In the genomic region with DNA sequence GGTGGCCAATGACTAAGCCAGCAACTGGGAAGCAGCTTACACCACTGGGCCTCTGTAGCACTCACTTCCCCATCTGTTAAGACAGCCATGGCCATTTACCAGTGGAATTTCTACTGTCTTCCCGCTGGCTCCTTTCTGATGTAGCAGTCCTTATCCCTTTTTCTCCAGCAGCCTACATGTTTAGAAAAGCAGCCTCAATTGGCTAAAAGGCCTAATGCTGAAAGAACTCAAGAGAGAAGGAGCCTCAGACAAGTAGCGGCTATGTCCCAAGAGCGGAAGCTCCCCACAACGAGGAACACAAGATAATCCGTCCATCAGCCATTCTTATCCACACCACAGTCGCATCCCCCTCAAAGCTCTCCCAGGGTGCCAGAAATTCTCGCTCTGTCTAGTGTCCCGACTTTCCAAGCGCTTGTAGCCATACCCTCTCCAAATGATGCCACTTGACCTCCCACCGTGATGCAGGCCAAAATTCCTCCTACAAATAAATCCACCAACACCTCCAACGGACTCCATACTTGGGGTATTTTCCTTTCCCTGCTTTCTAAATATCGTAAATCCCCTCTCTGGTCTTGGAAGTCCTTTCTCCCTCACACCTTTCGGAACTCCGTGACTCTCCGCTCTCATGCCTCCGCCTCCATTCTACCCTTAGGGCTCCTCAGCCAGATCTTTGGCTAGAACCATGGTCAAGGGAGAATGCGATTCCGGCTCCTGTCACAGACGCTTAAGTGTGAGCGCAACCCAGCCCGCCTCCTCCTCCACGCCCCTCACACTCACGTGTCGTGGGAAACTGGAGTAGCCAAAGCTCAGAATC, we compare ENCODE assay signal across 8 cellular contexts. TPM values are rescaled to one million over a fixed set of nuclear protein-coding genes. Genes with fewer than 3 reads are reported as not detected.
DNase-seq lines count a peak whose midpoint lies in the region; ATAC-seq, FAIRE-seq and TF ChIP-seq lines count a peak whose summit lies in the region.

No MANE protein-coding gene starts in this region.

- H3K4me1 ChIP-seq in A549: peaks cover 19% of the 10 kb centered on the region
- peaks cover 0 to 57% (median 20%) of the 10 kb centered on the region in 12 donors for H3K4me1 ChIP-seq in heart left ventricle

- H3K27me3 ChIP-seq in GM06990 (replicated peaks; ENCODE audit: control insufficient read depth, insufficient read depth, low read length) (no peaks in the 10 kb centered on the region), heart left ventricle (no peaks in the 10 kb centered on the region)

- H3K9me3 Mint-ChIP-seq in activated naive CD8-positive, alpha-beta T cell (ENCODE audit: low read depth): peaks cover 9% of the 10 kb centered on the region

- H3K4me3 Mint-ChIP-seq in activated naive CD8-positive, alpha-beta T cell: peak overlapping the region; percentile 100

- TF ChIP-seq CTCF in A549 (IDR thresholded peaks at IDR 0.05) (no peak), GM06990 (IDR thresholded peaks at IDR 0.05; ENCODE audit: insufficient read depth, low read length, poor library complexity, severe bottlenecking) (no peak), NB4 (IDR thresholded peaks at IDR 0.05; ENCODE audit: low read depth, low read length) (no peak), heart left ventricle (IDR thresholded peaks at IDR 0.05) (no peak)

- no peak for TF ChIP-seq EP300 in A549 (IDR thresholded peaks at IDR 0.05)

- TF ChIP-seq POLR2A in A549 (IDR thresholded peaks at IDR 0.05; ENCODE audit: low read length) (no peak), NB4 (IDR thresholded peaks at IDR 0.05; ENCODE audit: extremely low read depth, insufficient read length) (no peak), heart left ventricle (IDR thresholded peaks at IDR 0.05) (no peak)

- POLR2A ChIA-PET in A549 (lab: Yijun Ruan, JAX): interaction anchor here (0.8 to 3.2 kb wide), 7 partner anchors 10 to 292 kb away, joined by 3 to 22 read pairs (median 3); a partner anchor contains a TSS

- H3K9me3 ChIP-seq in A549 (no peaks in the 10 kb centered on the region), heart left ventricle (peaks cover 0 to 9% (median 0%) of the 10 kb centered on the region in 12 donors)

- H3K27ac Mint-ChIP-seq in activated naive CD8-positive, alpha-beta T cell: peak overlapping the region; percentile 97

- H3K4me1 Mint-ChIP-seq in activated naive CD8-positive, alpha-beta T cell (ENCODE audit: low read depth): peaks cover 53% of the 10 kb centered on the region

- H3K36me3 ChIP-seq in GM06990 (ENCODE audit: control insufficient read depth, insufficient read depth, low read length) (peaks cover 5% of the 10 kb centered on the region), heart left ventricle (peaks cover 0 to 32% (median 23%) of the 10 kb centered on the region in 9 donors)

- TF ChIP-seq RAD21 in A549 (conservative IDR thresholded peaks at IDR 0.05 in 1 of 2, IDR thresholded peaks at IDR 0.05 in 1 of 2): no peak

- H3K27ac ChIP-seq in A549 (peak overlapping the region; percentile 90 to 93), heart left ventricle (peak overlapping the region; percentile 93 to 99 (median 98))

- peak overlapping the region; percentile 100 for H3K4me3 ChIP-seq in A549
- peak overlapping the region; percentile 93 for H3K4me3 ChIP-seq in GM06990 (replicated peaks; ENCODE audit: low read depth, low read length)
- H3K4me3 ChIP-seq in NB4 (ENCODE audit: low read depth, low read length): peak overlapping the region; percentile 97
- peak overlapping the region; percentile 52 to 96 (median 82) for H3K4me3 ChIP-seq in heart left ventricle

- peak; percentile 62 to 68 for ATAC-seq in A549
- peak; percentile 26 for ATAC-seq in HG02623 (IDR thresholded peaks at IDR 0.05; ENCODE audit: unreplicated experiment)
- ATAC-seq in heart left ventricle: peak; percentile 32 to 67 (median 63)

- 3% methylated on average over 18 of the region's 24 CpGs for WGBS in A549 (ENCODE audit: missing lambda C conversion rate)
- WGBS in heart left ventricle, 4 donors: 1% methylated on average over 22 to 24 of the region's 24 CpGs

- H3K27me3 Mint-ChIP-seq in activated naive CD8-positive, alpha-beta T cell: no peaks in the 10 kb centered on the region

- DNase-seq in A549 (ENCODE audit: low read depth in 1 of 2, low spot score in 1 of 2) (peak; percentile 16 to 28), GM06990 (ENCODE audit: extremely low read depth, insufficient read length) (no peak), NB4 (ENCODE audit: low read depth) (peak; percentile 69), heart left ventricle (no peak), pons (ENCODE audit: low spot score) (peak; percentile 45), H4 (ENCODE audit: low spot score) (no peak)

- CTCF ChIA-PET in A549 (lab: Yijun Ruan, JAX): interaction anchor here (0.5 to 3.2 kb wide), 18 partner anchors 9 to 272 kb away, joined by 3 to 21 read pairs (median 4); a partner anchor contains a TSS

- intact Hi-C loops in heart left ventricle (cut with DNase I): loop anchor here in 2 of 10 donors (2.0 kb wide), 2 partner anchors 34 to 90 kb away; a partner anchor contains a TSS

- H3K4me2 ChIP-seq in A549: peak overlapping the region; percentile 97

- no peak for FAIRE-seq in A549 (lab: Jason Lieb, UNC)

- H3K36me3 Mint-ChIP-seq in activated naive CD8-positive, alpha-beta T cell: peaks cover 9% of the 10 kb centered on the region

TF ChIP-seq in A549, 52 proteins besides CTCF, POLR2A, EP300 and RAD21:
- no peak for TF ChIP-seq FOSB (CRISPR knock-in tag; IDR thresholded peaks at IDR 0.05)
- 0 out of 2 replicates have a peak, but pooled peaks have one; percentile 18 for TF ChIP-seq KDM5A (IDR thresholded peaks at IDR 0.05)
- TF ChIP-seq NR3C1 (IDR thresholded peaks at IDR 0.05): no peak

RNA-seq across cellular contexts. Expression of a gene that starts 0.5 kb away (rescaled TPM):
- polyA plus RNA-seq in A549 (2011; rRNA removed): 162 and 227 TPM in 2 replicates
- 95.6 and 106 TPM in 2 replicates for polyA plus RNA-seq in A549 (2012; cell fraction: cytosol; rRNA removed)
- polyA plus RNA-seq in A549 (2012; cell fraction: nucleus; rRNA removed): 63.2 and 138 TPM in 2 replicates
- polyA plus RNA-seq in A549 (2017; fragmentation: RNase III; extraction: RNeasy Plus Mini Kit Qiagen cat#74134 plus additional on column Dnase treatment): 145 to 187 TPM (median 182 TPM) in 3 replicates
- 264 and 270 TPM in 2 replicates for polyA minus RNA-seq in A549 (2011; rRNA and poly(A)+ RNA removed)
- 100 to 1,000 TPM in 6 of 9 donors, 10 to 100 TPM in 3; 66.7 to 150 (median 102) TPM for total RNA-seq in heart left ventricle
- 10 to 100 TPM; 58.7 to 98.6 TPM for polyA plus RNA-seq in heart left ventricle
- total RNA-seq in H4 (2014; rRNA removed; shearing (Covaris generic)): 193 and 245 TPM in 2 replicates

RNA-seq across cellular contexts. Expression of a gene that starts 34.6 kb away (rescaled TPM):
- polyA plus RNA-seq in A549 (2011; rRNA removed) (26.5 and 40.5 TPM in 2 replicates), A549 (2017; fragmentation: RNase III; extraction: RNeasy Plus Mini Kit Qiagen cat#74134 plus additional on column Dnase treatment) (10.6 to 12.6 TPM (median 11.2 TPM) in 3 replicates), heart left ventricle (10 to 100 TPM; 14.1 to 25.4 TPM)
- 13.8 and 17.9 TPM in 2 replicates for polyA plus RNA-seq in A549 (2012; cell fraction: cytosol; rRNA removed)
- 38.6 and 42.8 TPM in 2 replicates for polyA plus RNA-seq in A549 (2012; cell fraction: nucleus; rRNA removed)
- 30.9 and 33.5 TPM in 2 replicates for polyA minus RNA-seq in A549 (2011; rRNA and poly(A)+ RNA removed)
- 10 to 100 TPM; 21.8 to 38.2 (median 24.7) TPM for total RNA-seq in heart left ventricle
- total RNA-seq in H4 (2014; rRNA removed; shearing (Covaris generic)): 20.9 and 27.1 TPM in 2 replicates

RNA-seq across cellular contexts. Expression of a gene that starts 40.4 kb away (rescaled TPM):
- polyA plus RNA-seq in A549 (2011; rRNA removed): 7.5 and 9.4 TPM in 2 replicates
- 3.1 and 3.3 TPM in 2 replicates for polyA plus RNA-seq in A549 (2012; cell fraction: cytosol; rRNA removed)
- 1.3 and 1.8 TPM in 2 replicates for polyA plus RNA-seq in A549 (2012; cell fraction: nucleus; rRNA removed)
- 3.8 to 5.1 TPM (median 4.8 TPM) in 3 replicates for polyA plus RNA-seq in A549 (2017; fragmentation: RNase III; extraction: RNeasy Plus Mini Kit Qiagen cat#74134 plus additional on column Dnase treatment)
- polyA minus RNA-seq in A549 (2011; rRNA and poly(A)+ RNA removed): 4.4 and 5.1 TPM in 2 replicates
- 1 to 10 TPM in 8 of 9 donors, not detected in 1; 2.6 to 9.1 (median 4.4) TPM for total RNA-seq in heart left ventricle
- 1 to 10 TPM; 3.6 to 4.1 TPM for polyA plus RNA-seq in heart left ventricle
- 0.14 and 0.66 TPM in 2 replicates for total RNA-seq in H4 (2014; rRNA removed; shearing (Covaris generic))

Comparison
In these comparisons a context has a peak if more than half of its experiments do, and no peak if none do; other contexts are left out.
1. DNase-seq: peak in A549 (2 of 2), NB4 (single experiment) and pons (single experiment); none in GM06990 (single experiment), heart left ventricle (0 of 5) and H4 (single experiment).
2. Peak in every context shown above with its lines, with median percentiles within 50 percentile points of each other: ATAC-seq and H3K4me3 ChIP-seq.